Comparison of ENCODE assay signal across 8 cellular contexts in genomic region chr6:31738048-31738979, GRCh38. TPM values are rescaled to one million over a fixed set of nuclear protein-coding genes. Genes with fewer than 3 reads are reported as not detected.
DNase-seq lines count a peak whose midpoint lies in the region; ATAC-seq and TF ChIP-seq lines count a peak whose summit lies in the region.

No MANE protein-coding gene starts in this region.

- H3K36me3 Mint-ChIP-seq in immature natural killer cell, result peaks cover 1 to 12% (median 5%) of the 10 kb centered on the region in 3 donors

- 55% methylated on average over 6 of the region's 6 CpGs for WGBS in SK-N-SH (ENCODE audit: low lambda C conversion rate)

- H3F3A ChIP-seq in SK-N-SH (replicated peaks; ENCODE audit: insufficient read depth), result peaks cover 31% of the 10 kb centered on the region

- H4K20me1 ChIP-seq in SK-N-SH (ENCODE audit: insufficient read depth), result peaks cover 12% of the 10 kb centered on the region

- H3K27me3 ChIP-seq in SK-N-SH (ENCODE audit: insufficient read depth) (no peaks in the 10 kb centered on the region), ascending aorta (no peaks in the 10 kb centered on the region)

- H3K4me3 Mint-ChIP-seq in immature natural killer cell, result peak overlapping the region; percentile 88 to 98 (median 96)

- no peaks in the 10 kb centered on the region for H3K9me2 ChIP-seq in SK-N-SH

- peak overlapping the region; percentile 72 for H3K9ac ChIP-seq in SK-N-SH

- H3K27ac Mint-ChIP-seq in immature natural killer cell, result peak overlapping the region; percentile 94 to 99 (median 97)

- peak overlapping the region in 1 of 2 experiments; percentile 42; a peak in 1 of 4 replicates for H3K4me3 ChIP-seq in SK-N-SH (ENCODE audit: low read depth in 2 of 2, low read length in 1 of 2)
- H3K4me3 ChIP-seq in ascending aorta, result peak overlapping the region in 1 of 2 donors; percentile 18

- peak; percentile 55 for TF ChIP-seq CTCF in SK-N-SH (IDR thresholded peaks at IDR 0.05)
- TF ChIP-seq CTCF in ascending aorta (IDR thresholded peaks at IDR 0.05), result no peak

- peaks cover 8 to 28% (median 18%) of the 10 kb centered on the region in 3 donors for H3K27me3 Mint-ChIP-seq in immature natural killer cell (ENCODE audit: low read depth in 3 of 3)

- H3K27ac ChIP-seq in KOPT-K1 (ENCODE audit: low read depth, low read length, poor library complexity, severe bottlenecking), result peak overlapping the region; percentile 98
- peak overlapping the region; percentile 51 to 88; a peak in 3 of 4 replicates for H3K27ac ChIP-seq in SK-N-SH (ENCODE audit: low read depth in 2 of 2, low read length in 1 of 2)
- peak overlapping the region; percentile 59 to 94 for H3K27ac ChIP-seq in ascending aorta

- H2AFZ ChIP-seq in SK-N-SH (ENCODE audit: low read depth), result peak overlapping the region; percentile 63; the same call in 1 of the 2 replicates

- H3K4me1 Mint-ChIP-seq in immature natural killer cell, result peaks cover 67 to 72% of the 10 kb centered on the region in 2 donors

- H3K36me3 ChIP-seq in KOPT-K1 (ENCODE audit: insufficient read depth, low read length) (peaks cover 35% of the 10 kb centered on the region), SK-N-SH (replicated peaks in 1 of 2; ENCODE audit: control insufficient read depth in 1 of 2, insufficient read depth in 2 of 2, low read length in 1 of 2) (peaks cover 12 to 18% of the 10 kb centered on the region in 2 experiments), ascending aorta (peaks cover 8 to 9% of the 10 kb centered on the region in 2 donors)

- DNase-seq in GM03348 (ENCODE audit: low spot score) (peak; percentile 83), SK-N-SH (no peak), ascending aorta (ENCODE audit: low spot score in 2 of 2) (peak in 1 of 2 donors; percentile 75), immature natural killer cell (peak; percentile 80), NCI-H524 treated with DMSO at 0.1 percent for 48 hours (lab: John Stamatoyannopoulos, UW) (no peak)
- DNase-seq in stimulated activated CD4-positive, alpha-beta T cell treated with anti-CD3 and anti-CD28 coated beads, Interleukin-15, amount 100 ng/mL, for 48 hours (ENCODE audit: low read depth in 2 of 2), result peak; percentile 30 to 46

- H3K9me3 ChIP-seq in KOPT-K1 (ENCODE audit: insufficient read depth, low read length, poor library complexity, severe bottlenecking) (no peaks in the 10 kb centered on the region), SK-N-SH (no peaks in the 10 kb centered on the region), ascending aorta (no peaks in the 10 kb centered on the region)

- H3K79me2 ChIP-seq in SK-N-SH (ENCODE audit: insufficient read depth), result peaks cover 53% of the 10 kb centered on the region

- TF ChIP-seq RAD21 in SK-N-SH (IDR thresholded peaks at IDR 0.05; ENCODE audit: low read length), result peak; percentile 39; the same call in 1 of the 2 replicates

- CTCF ChIA-PET in SK-N-SH (lab: Yijun Ruan, JAX), result interaction anchor here (1.3 to 5.5 kb wide), 7 partner anchors 9 to 92 kb away, joined by 3 to 39 read pairs (median 9); partner anchors contain the start of genes DDAH2, LSM2 and LY6G5C

- intact Hi-C loops in ascending aorta (cut with DNase I), result loop anchor here (10.0 kb wide), 1 partner anchor 416 kb away; the partner anchor contains the start of genes PPT2 and PRRT1

- H3K9me3 Mint-ChIP-seq in immature natural killer cell, result no peaks in the 10 kb centered on the region

- H3K4me1 ChIP-seq in SK-N-SH (ENCODE audit: control insufficient read depth in 1 of 2, insufficient read depth in 2 of 2, low read depth in 1 of 2, low read length in 1 of 2) (peaks cover 22 to 31% of the 10 kb centered on the region in 2 experiments; a peak in 3 of 4 replicates), ascending aorta (peaks cover 20 to 35% of the 10 kb centered on the region in 2 donors)

- no peak for TF ChIP-seq EP300 in SK-N-SH (IDR thresholded peaks at IDR 0.05; ENCODE audit: borderline replicate concordance in 1 of 2, low read depth in 1 of 2, low read length in 1 of 2)

- ATAC-seq in GM19463 (IDR thresholded peaks at IDR 0.05; ENCODE audit: unreplicated experiment), result no peak

- peak overlapping the region; percentile 99 for H3K4me2 ChIP-seq in SK-N-SH

- POLR2A ChIA-PET in SK-N-SH (lab: Yijun Ruan, JAX), result interaction anchor here (0.6 to 1.8 kb wide), 6 partner anchors 56 to 1233 kb away, joined by 3 to 6 read pairs (median 3); partner anchors contain the start of genes HSPA1A, HSPA1B, HSPA1L and VARS1

TF ChIP-seq in SK-N-SH, 30 proteins besides CTCF, POLR2A, EP300 and RAD21:
- TF ChIP-seq FOXJ3 (CRISPR knock-in tag; IDR thresholded peaks at IDR 0.05), result no peak
- TF ChIP-seq SMC3 (IDR thresholded peaks at IDR 0.05; ENCODE audit: low read depth, low read length), result peak; percentile 30; the same call in 1 of the 2 replicates
- no peak for TF ChIP-seq CHD2 (IDR thresholded peaks at IDR 0.05; ENCODE audit: low read length, partially characterized antibody)
- 0 out of 2 replicates have a peak, but pooled peaks have one; percentile 5 for TF ChIP-seq ELF1 (IDR thresholded peaks at IDR 0.05)
- peak; percentile 41; the same call in 1 of the 2 replicates for TF ChIP-seq MAX (IDR thresholded peaks at IDR 0.05; ENCODE audit: low read depth)
- TF ChIP-seq GABPA (IDR thresholded peaks at IDR 0.05; ENCODE audit: low read depth), result no peak
- TF ChIP-seq TAF1 (IDR thresholded peaks at IDR 0.05; ENCODE audit: borderline replicate concordance, low read depth, low read length), result 0 out of 2 replicates have a peak, but pooled peaks have one; percentile 1
- TF ChIP-seq ZBTB33 (IDR thresholded peaks at IDR 0.05; ENCODE audit: borderline replicate concordance, low read depth), result no peak
- no peak for TF ChIP-seq MXI1 (IDR thresholded peaks at IDR 0.05; ENCODE audit: low read depth, low read length)
- TF ChIP-seq POLR2AphosphoS5 (IDR thresholded peaks at IDR 0.05; ENCODE audit: low read depth, low read length), result peak; percentile 65; the same call in 1 of the 2 replicates
- no peak for TF ChIP-seq EZH2phosphoT487 (IDR thresholded peaks at IDR 0.05; ENCODE audit: borderline replicate concordance, low read depth)
TF ChIP-seq in SK-N-SH: peak in this region for 5.

RNA-seq across cellular contexts. Expression of gene MSH5, which starts 1.5 kb away (rescaled TPM):
- polyA plus RNA-seq in SK-N-SH (2012; rRNA removed) (16.0 and 19.5 TPM in 2 replicates), immature natural killer cell (1 to 10 TPM in 2 of 3 donors, not detected in 1; 2.1 to 2.5 TPM)
- polyA plus RNA-seq in SK-N-SH (2012; cell fraction: cytosol; rRNA removed), result 4.2 and 5.4 TPM in 2 replicates
- 143 and 155 TPM in 2 replicates for polyA plus RNA-seq in SK-N-SH (2012; cell fraction: nucleus; rRNA removed)
- 17.7 TPM for total RNA-seq in ascending aorta

RNA-seq across cellular contexts. Expression of gene CLIC1, which starts 2.0 kb away (rescaled TPM):
- polyA plus RNA-seq in SK-N-SH (2012; rRNA removed), result 520 and 569 TPM in 2 replicates
- polyA plus RNA-seq in SK-N-SH (2012; cell fraction: cytosol; rRNA removed), result 391 and 518 TPM in 2 replicates
- 233 and 286 TPM in 2 replicates for polyA plus RNA-seq in SK-N-SH (2012; cell fraction: nucleus; rRNA removed)
- 281 TPM for total RNA-seq in ascending aorta
- 1,000 to 10,000 TPM; 1,179 to 1,674 (median 1,350) TPM for polyA plus RNA-seq in immature natural killer cell

RNA-seq across cellular contexts. Expression of gene DDAH2, which starts 9.2 kb away (rescaled TPM):
- polyA plus RNA-seq in SK-N-SH (2012; rRNA removed), result 147 and 180 TPM in 2 replicates
- 91.7 and 126 TPM in 2 replicates for polyA plus RNA-seq in SK-N-SH (2012; cell fraction: cytosol; rRNA removed)
- 130 and 185 TPM in 2 replicates for polyA plus RNA-seq in SK-N-SH (2012; cell fraction: nucleus; rRNA removed)
- total RNA-seq in ascending aorta, result 150 TPM
- polyA plus RNA-seq in immature natural killer cell, result 100 to 1,000 TPM in 1 of 3 donors, 10 to 100 TPM in 2; 58.5 to 112 (median 74.9) TPM

RNA-seq across cellular contexts. Expression of gene MPIG6B, which starts 15.1 kb away (rescaled TPM):
- polyA plus RNA-seq in SK-N-SH (2012; rRNA removed) (not detected in 2 replicates), immature natural killer cell (10 to 100 TPM in 1 of 3 donors, 1 to 10 TPM in 2; 2.6 to 10.9 (median 6.3) TPM)
- not detected in 2 replicates for polyA plus RNA-seq in SK-N-SH (2012; cell fraction: cytosol; rRNA removed)
- polyA plus RNA-seq in SK-N-SH (2012; cell fraction: nucleus; rRNA removed), result not detected in 2 replicates
- not detected for total RNA-seq in ascending aorta

RNA-seq across cellular contexts. Expression of gene LY6G6C, which starts 16.8 kb away (rescaled TPM):
- 0.08 TPM in 1 of 2 replicates, not detected in the other for polyA plus RNA-seq in SK-N-SH (2012; rRNA removed)
- not detected in 2 replicates for polyA plus RNA-seq in SK-N-SH (2012; cell fraction: cytosol; rRNA removed)
- polyA plus RNA-seq in SK-N-SH (2012; cell fraction: nucleus; rRNA removed), result 0.36 and 0.37 TPM in 2 replicates
- not detected for total RNA-seq in ascending aorta
- polyA plus RNA-seq in immature natural killer cell, result not detected

Comparison
In these comparisons a context has a peak if more than half of its experiments do, and no peak if none do; other contexts are left out.
1. DNase-seq: peak in GM03348 (single experiment), immature natural killer cell (3 of 3) and stimulated activated CD4-positive, alpha-beta T cell treated with anti-CD3 and anti-CD28 coated beads, Interleukin-15, amount 100 ng/mL, for 48 hours (2 of 2); none in SK-N-SH (single experiment) and NCI-H524 treated with DMSO at 0.1 percent for 48 hours (single experiment).
2. Peak in every context shown above with its lines, with median percentiles within 50 percentile points of each other: H3K27ac ChIP-seq.